Comparison of ENCODE assay signal across 8 cellular contexts in genomic region chr4:39043697-39044363, GRCh38. TPM values are rescaled to one million over a fixed set of nuclear protein-coding genes. Genes with fewer than 3 reads are reported as not detected.
DNase-seq lines count a peak whose midpoint lies in the region; ATAC-seq and TF ChIP-seq lines count a peak whose summit lies in the region.

No MANE protein-coding gene starts in this region.

- TF ChIP-seq EP300 in gastroesophageal sphincter (IDR thresholded peaks at IDR 0.05) = no peak

- intact Hi-C loops in activated CD8-positive, alpha-beta T cell treated with anti-CD3 and anti-CD28 coated beads for 36 hours (cut with micrococcal nuclease) = loop anchor here (10.0 kb wide), 1 partner anchor 401 kb away; no protein-coding TSS in a partner anchor

- peaks cover 2% of the 10 kb centered on the region for H3K36me3 Mint-ChIP-seq in activated CD8-positive, alpha-beta T cell treated with anti-CD3 and anti-CD28 coated beads for 36 hours (ENCODE audit: low read depth)

- TF ChIP-seq CTCF in BE2C (IDR thresholded peaks at IDR 0.05; ENCODE audit: low read depth, low read length) (no peak), gastroesophageal sphincter (IDR thresholded peaks at IDR 0.05) (no peak)
- no peak for TF ChIP-seq CTCF in activated CD8-positive, alpha-beta T cell treated with anti-CD3 and anti-CD28 coated beads for 36 hours (IDR thresholded peaks at IDR 0.05)

- no peaks in the 10 kb centered on the region for H3K27me3 Mint-ChIP-seq in activated CD8-positive, alpha-beta T cell treated with anti-CD3 and anti-CD28 coated beads for 36 hours

- no peaks in the 10 kb centered on the region for H3K36me3 ChIP-seq in BE2C
- no peaks in the 10 kb centered on the region for H3K36me3 ChIP-seq in gastroesophageal sphincter
- H3K36me3 ChIP-seq in rectal smooth muscle tissue (ENCODE audit: control insufficient read depth, insufficient read depth, low read length) = no peaks in the 10 kb centered on the region

- TF ChIP-seq POLR2A in gastroesophageal sphincter (IDR thresholded peaks at IDR 0.05) = no peak

- H3K27ac Mint-ChIP-seq in activated CD8-positive, alpha-beta T cell treated with anti-CD3 and anti-CD28 coated beads for 36 hours = peak overlapping the region; percentile 77

- H3K27ac ChIP-seq in gastroesophageal sphincter (peak overlapping the region; percentile 77 to 97 (median 94)), rectal smooth muscle tissue (ENCODE audit: low read depth, low read length) (peak overlapping the region; percentile 94)

- POLR2A ChIA-PET in HEK293T (lab: Yijun Ruan, JAX) = interaction anchor here (0.6 to 1.7 kb wide), 4 partner anchors 11 to 59 kb away, joined by 3 to 10 read pairs (median 3); no protein-coding TSS in a partner anchor
- POLR2A ChIA-PET in activated CD8-positive, alpha-beta T cell treated with anti-CD3 and anti-CD28 coated beads for 36 hours (lab: Charles Lee) = interaction anchor here (1.2 to 1.9 kb wide), 3 partner anchors 8 to 24 kb away, joined by 3 to 17 read pairs (median 3); partner anchors contain the start of gene TMEM156

- H3K9me3 ChIP-seq in BE2C (no peaks in the 10 kb centered on the region), gastroesophageal sphincter (no peaks in the 10 kb centered on the region)

- H3K4me3 ChIP-seq in BE2C (ENCODE audit: low read depth, low read length) = peak overlapping the region; percentile 72
- H3K4me3 ChIP-seq in gastroesophageal sphincter = peak overlapping the region; percentile 73 to 90
- peak overlapping the region; percentile 69 for H3K4me3 ChIP-seq in rectal smooth muscle tissue (ENCODE audit: low read length)

- no peaks in the 10 kb centered on the region for H3K9me3 Mint-ChIP-seq in activated CD8-positive, alpha-beta T cell treated with anti-CD3 and anti-CD28 coated beads for 36 hours

- CTCF ChIA-PET in HEK293T (lab: Yijun Ruan, JAX) = no interaction called here
- CTCF ChIA-PET in activated CD8-positive, alpha-beta T cell treated with anti-CD3 and anti-CD28 coated beads for 36 hours (lab: Charles Lee) = interaction anchor here (0.7 to 1.5 kb wide), 6 partner anchors 10 to 141 kb away, joined by 3 to 6 read pairs (median 3); no protein-coding TSS in a partner anchor

- no peaks in the 10 kb centered on the region for H3K27me3 ChIP-seq in BE2C
- H3K27me3 ChIP-seq in gastroesophageal sphincter = no peaks in the 10 kb centered on the region
- H3K27me3 ChIP-seq in rectal smooth muscle tissue (ENCODE audit: control insufficient read depth, insufficient read depth, low read length) = no peaks in the 10 kb centered on the region

- peak overlapping the region; percentile 84 for H3K4me3 Mint-ChIP-seq in activated CD8-positive, alpha-beta T cell treated with anti-CD3 and anti-CD28 coated beads for 36 hours

- H3K4me1 Mint-ChIP-seq in activated CD8-positive, alpha-beta T cell treated with anti-CD3 and anti-CD28 coated beads for 36 hours (ENCODE audit: low read depth) = peaks cover 45% of the 10 kb centered on the region

- ATAC-seq in activated CD8-positive, alpha-beta T cell treated with anti-CD3 and anti-CD28 coated beads for 36 hours = peak; percentile 25
- ATAC-seq in gastroesophageal sphincter = no peak

- H3K4me1 ChIP-seq in BE2C (peaks cover 6% of the 10 kb centered on the region), gastroesophageal sphincter (peaks cover 0 to 51% (median 6%) of the 10 kb centered on the region in 3 donors), rectal smooth muscle tissue (ENCODE audit: control insufficient read depth, insufficient read depth, low read length) (peaks cover 12% of the 10 kb centered on the region)

- peak overlapping the region; percentile 16 for H3K9ac ChIP-seq in rectal smooth muscle tissue (ENCODE audit: low read length)

- WGBS in gastroesophageal sphincter (ENCODE audit: low coverage in 1 of 2), 2 donors = 16 to 18% methylated on average over 7 to 8 of the region's 9 CpGs

- no peak for DNase-seq in BE2C
- DNase-seq in HEK293T (ENCODE audit: extremely low spot score) = no peak
- DNase-seq in activated CD8-positive, alpha-beta T cell treated with anti-CD3 and anti-CD28 coated beads for 36 hours = peak; percentile 63
- no peak for DNase-seq in putamen (ENCODE audit: low spot score)
- no peak for DNase-seq in AG20443 (ENCODE audit: low spot score)
- no peak for DNase-seq in DMS 273 treated with DMSO at 0.1 percent for 48 hours (lab: John Stamatoyannopoulos, UW)

TF ChIP-seq in HEK293T, 16 proteins besides CTCF, POLR2A, EP300 and RAD21:
- TF ChIP-seq NFRKB (IDR thresholded peaks at IDR 0.05) (no peak), HDGF (IDR thresholded peaks at IDR 0.05; ENCODE audit: borderline replicate concordance) (no peak), L3MBTL2 (conservative IDR thresholded peaks at IDR 0.05) (peak; percentile 30; the same call in 1 of the 2 replicates)

RNA-seq across cellular contexts. Expression of gene TMEM156, which starts 11.6 kb away (rescaled TPM):
- 0.29 TPM for polyA plus RNA-seq in BE2C (2012; ENCODE audit: insufficient read depth, insufficient read length, low read depth)
- total RNA-seq in activated CD8-positive, alpha-beta T cell treated with anti-CD3 and anti-CD28 coated beads for 36 hours = 10 to 100 TPM; 11.7 to 12.0 TPM
- total RNA-seq in gastroesophageal sphincter = not detected

RNA-seq across cellular contexts. Expression of gene KLHL5, which starts 18.2 kb away (rescaled TPM):
- polyA plus RNA-seq in BE2C (2012; ENCODE audit: insufficient read depth, insufficient read length, low read depth) = 13.1 TPM
- 1 to 10 TPM; 6.6 to 6.8 TPM for total RNA-seq in activated CD8-positive, alpha-beta T cell treated with anti-CD3 and anti-CD28 coated beads for 36 hours
- 100 to 1,000 TPM in 2 of 4 donors, 10 to 100 TPM in 2; 57.5 to 143 (median 106) TPM for total RNA-seq in gastroesophageal sphincter

Comparison
In these comparisons a context has a peak if more than half of its experiments do, and no peak if none do; other contexts are left out.
1. RNA of gene TMEM156, which starts 11.6 kb away (total RNA-seq): 11.7 to 12.0 TPM in activated CD8-positive, alpha-beta T cell treated with anti-CD3 and anti-CD28 coated beads for 36 hours; not detected in gastroesophageal sphincter; every median in the first group is over 10 times any median in the second.
2. RNA of gene KLHL5, which starts 18.2 kb away (total RNA-seq): 57.5 to 143 TPM in gastroesophageal sphincter; 6.6 to 6.8 TPM in activated CD8-positive, alpha-beta T cell treated with anti-CD3 and anti-CD28 coated beads for 36 hours; every median in the first group is over 4 times any median in the second.
3. Peak in every context shown above with its lines, with median percentiles within 50 percentile points of each other: H3K4me3 ChIP-seq.